1 cellular context compared by ENCODE assay signal in the genomic region with DNA sequence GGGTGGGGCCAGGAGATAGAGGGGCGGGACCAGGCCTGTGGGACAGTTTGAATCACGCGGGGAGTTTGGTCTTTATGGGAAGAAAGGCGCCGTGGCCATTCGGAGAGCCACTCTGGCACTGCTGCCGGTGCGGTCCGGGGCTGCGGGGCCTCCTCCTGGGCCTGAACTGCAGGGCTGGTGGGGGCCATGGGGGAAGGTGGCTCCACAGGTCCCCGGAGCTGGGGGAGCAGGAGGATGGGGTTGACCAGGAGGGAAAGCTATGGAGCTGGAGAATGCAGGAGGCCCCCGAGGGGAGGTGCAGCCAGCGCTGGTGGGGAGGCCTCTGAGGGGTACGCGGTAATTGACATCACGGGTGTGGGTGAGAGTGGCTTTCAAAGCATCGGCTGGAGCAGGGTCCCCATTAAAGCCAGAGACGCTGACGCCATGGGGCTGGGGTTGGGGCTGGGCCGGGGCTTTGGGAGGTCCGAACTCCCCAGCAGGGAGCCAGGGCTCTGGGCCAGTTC.
TF ChIP-seq lines count a peak whose summit lies in the region.

No MANE protein-coding gene starts in this region.

TF ChIP-seq in H1, 55 proteins besides CTCF, POLR2A, EP300 and RAD21:
- TF ChIP-seq TEAD4 (IDR thresholded peaks at IDR 0.05; ENCODE audit: low read depth, low read length): no peak
- TF ChIP-seq, protein P1, sequence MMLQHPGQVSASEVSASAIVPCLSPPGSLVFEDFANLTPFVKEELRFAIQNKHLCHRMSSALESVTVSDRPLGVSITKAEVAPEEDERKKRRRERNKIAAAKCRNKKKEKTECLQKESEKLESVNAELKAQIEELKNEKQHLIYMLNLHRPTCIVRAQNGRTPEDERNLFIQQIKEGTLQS (IDR thresholded peaks at IDR 0.05; ENCODE audit: insufficient read depth, low read depth, low read length): no peak
- no peak for TF ChIP-seq EGR1 (IDR thresholded peaks at IDR 0.05; ENCODE audit: borderline replicate concordance, low read depth, low read length)
- TF ChIP-seq KDM5A (IDR thresholded peaks at IDR 0.05; ENCODE audit: low read length): no peak
- TF ChIP-seq POU5F1 (IDR thresholded peaks at IDR 0.05; ENCODE audit: low read depth, low read length): no peak
- TF ChIP-seq SIN3A (conservative IDR thresholded peaks at IDR 0.05 in 1 of 2, IDR thresholded peaks at IDR 0.05 in 1 of 2; ENCODE audit: low read depth in 1 of 2, low read length in 2 of 2): no peak
- no peak for TF ChIP-seq NANOG (IDR thresholded peaks at IDR 0.05; ENCODE audit: insufficient read depth, low read depth, low read length, poor library complexity, severe bottlenecking)
- TF ChIP-seq POLR2AphosphoS5 (IDR thresholded peaks at IDR 0.05; ENCODE audit: low read depth, low read length): no peak
- no peak for TF ChIP-seq CBX8 (IDR thresholded peaks at IDR 0.05; ENCODE audit: borderline replicate concordance, low read depth, low read length)
- TF ChIP-seq, protein P2, sequence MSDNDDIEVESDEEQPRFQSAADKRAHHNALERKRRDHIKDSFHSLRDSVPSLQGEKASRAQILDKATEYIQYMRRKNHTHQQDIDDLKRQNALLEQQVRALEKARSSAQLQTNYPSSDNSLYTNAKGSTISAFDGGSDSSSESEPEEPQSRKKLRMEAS (IDR thresholded peaks at IDR 0.05): no peak
